ENCODE assay signal across 30 cellular contexts in genomic region chr15:92315595-92316211, GRCh38.
"Had no signal": no experiment of that assay in that cellular context is flagged by ENCODE, and none has a peak within 500 bp of the region (broad histone marks: within the 10 kb centered on the region; RNA-seq: fewer than 3 reads in every experiment).

No MANE protein-coding gene starts in this region.

- FAIRE-seq: RCC 7860, TTC549 had no signal

- DNase-seq: activated CD4-positive, alpha-beta T cell treated with anti-CD3 and anti-CD28 coated beads, Interleukin-2, amount 10 ng/mL, durations not matched to agents 24 days and 14 days; activated CD4-positive, alpha-beta T cell treated with anti-CD3 and anti-CD28 coated beads, Interleukin-2, amount 50 U/mL, for 4 hours; activated CD8-positive, alpha-beta T cell treated with anti-CD3 and anti-CD28 coated beads for 36 hours; activated effector memory CD4-positive, alpha-beta T cell treated with anti-CD3 and anti-CD28 coated beads, Interleukin-2, amount 50 U/mL, for 16 hours; activated naive CD4-positive, alpha-beta T cell; activated naive CD4-positive, alpha-beta T cell treated with anti-CD3 and anti-CD28 coated beads, Interleukin-2, amount 50 U/mL, for 16 hours; activated naive CD8-positive, alpha-beta T cell treated with anti-CD3 and anti-CD28 coated beads for 36 hours; activated T-cell treated with anti-CD3 and anti-CD28 coated beads, Interleukin-2, amount 50 U/mL, for 1 hour; activated T-cell treated with anti-CD3 and anti-CD28 coated beads, Interleukin-2, amount 50 U/mL, for 72 hours; amniotic stem cell; aorta; brain microvascular endothelial cell; Kasumi-1; KG1; MG63; NCI-H1048; NCI-H1436 treated with DMSO at 0.1 percent for 48 hours; NCI-H1694 treated with DMSO at 0.1 percent for 48 hours; NCI-H2081; NCI-H2171 treated with DMSO at 0.1 percent for 48 hours; NCI-H2227 treated with DMSO at 0.1 percent for 48 hours; NCI-H69; NK-92 treated with Interleukin-12 subunit alpha and Interleukin-12 subunit beta, amount 100 ng/mL, for 24 hours; PC-9; SW 1271 had no signal

- H3K36me3 ChIP-seq: brain microvascular endothelial cell, MG63 had no signal

- H3K27ac ChIP-seq: brain microvascular endothelial cell, PC-9, RWPE1 had no signal

- H3K9me3 ChIP-seq: MG63 had no signal

- ATAC-seq: activated CD8-positive, alpha-beta T cell treated with anti-CD3 and anti-CD28 coated beads for 36 hours; activated T-cell treated with anti-CD3 and anti-CD28 coated beads, Interleukin-2, amount 50 U/mL, for 72 hours; activated T-helper 17 cell treated with anti-CD3 and anti-CD28 coated beads, Interleukin-2, amount 50 U/mL, for 72 hours; Right ventricle myocardium inferior had no signal

- H3K27me3 ChIP-seq: brain microvascular endothelial cell had no signal

- H3K4me3 ChIP-seq: MG63, PC-9 had no signal
